23 cellular contexts compared by ENCODE assay signal in the genomic region with DNA sequence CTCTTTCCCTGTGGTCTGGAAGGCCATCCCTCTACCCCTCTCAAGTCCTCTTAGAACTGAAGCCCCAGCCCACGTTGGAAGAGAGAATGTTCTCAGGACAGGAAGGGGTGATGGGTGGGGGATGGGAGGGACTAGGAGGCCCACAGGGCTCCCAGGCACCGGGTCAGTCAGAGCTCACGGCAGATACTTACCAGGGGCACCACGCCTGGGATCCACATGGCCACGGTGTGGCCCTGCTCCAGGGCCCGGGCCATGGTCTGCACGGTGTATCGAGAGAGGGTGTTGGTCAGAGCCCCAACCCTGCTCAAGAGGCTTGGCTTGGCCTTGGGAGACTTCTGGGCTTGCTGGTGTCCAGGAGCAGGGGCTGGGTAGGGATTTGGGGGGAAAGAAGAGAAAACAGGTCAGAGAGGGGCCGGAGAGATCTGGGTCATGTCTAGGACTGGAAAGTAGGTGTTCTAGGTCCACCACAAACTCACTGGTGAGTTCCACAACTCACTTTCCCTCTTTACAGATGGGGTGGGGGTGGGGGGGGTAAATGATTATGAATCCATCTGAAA. TPM values are rescaled to one million over a fixed set of nuclear protein-coding genes. Genes with fewer than 3 reads are reported as not detected.
"Had no signal": no experiment of that assay in that cellular context is flagged by ENCODE, and none has a peak within 500 bp of the region (broad histone marks: within the 10 kb centered on the region; RNA-seq: fewer than 3 reads in every experiment).

No MANE protein-coding gene starts in this region.

- ATAC-seq: HepG2 had no signal

- H3K27me3 ChIP-seq: MG63 had no signal

- H3K9ac ChIP-seq: SK-N-SH had no signal

- H3K36me3 ChIP-seq: MG63 had no signal

- H3K4me3 ChIP-seq: MG63 had no signal

- DNase-seq: IMR-90, Karpas-422, KG1, MG63, NCI-H1092 treated with DMSO at 0.1 percent for 48 hours, NCI-H1436, NCI-H187, NCI-H2029, NCI-H2081 treated with DMSO at 0.1 percent for 48 hours, NCI-H2171, NCI-H226, NCI-H446, NCI-H510A, NCI-H524 treated with DMSO at 0.1 percent for 48 hours, NCI-H69, NCI-H774, Right ventricle myocardium superior, RPMI8226, SIG-M5, SK-N-SH had no signal

- H3K4me2 ChIP-seq: SK-N-SH had no signal

- H3K9me3 ChIP-seq: MG63, SK-N-SH had no signal

RNA-seq across cellular contexts. Expression of a gene that starts 9.8 kb away (rescaled TPM):
- total RNA-seq: HT1080, SK-MEL-5 had no signal

RNA-seq across cellular contexts. Expression of a gene that starts 21.2 kb away (rescaled TPM):
- total RNA-seq: HepG2, HT1080, IMR-90, SK-MEL-5 had no signal
- polyA plus RNA-seq: IMR-90 had no signal
